In the genomic region with DNA sequence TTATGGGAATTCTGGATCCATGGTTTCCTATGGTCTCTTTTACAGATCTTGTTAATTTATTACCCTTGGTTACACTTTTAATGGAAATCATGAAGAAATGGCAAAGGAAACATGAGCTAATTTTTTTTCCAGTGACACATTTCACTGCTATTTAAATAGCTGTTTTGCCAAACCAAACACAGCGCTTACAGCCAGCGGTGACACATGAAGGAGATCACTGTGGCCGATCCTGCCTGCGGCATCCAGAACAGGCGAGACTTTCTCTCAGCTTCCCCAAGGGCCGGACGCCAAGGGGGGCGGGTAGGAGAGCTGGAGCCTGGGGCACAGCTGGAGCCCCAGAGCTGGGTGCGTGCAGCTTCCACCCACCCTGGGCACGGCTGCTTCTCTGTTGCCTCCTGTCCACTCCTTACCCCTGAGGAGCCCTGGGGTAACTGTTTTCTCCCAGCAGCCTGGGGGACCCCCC, we compare ENCODE assay signal across 8 cellular contexts.
DNase-seq lines count a peak whose midpoint lies in the region; ATAC-seq and TF ChIP-seq lines count a peak whose summit lies in the region.

No MANE protein-coding gene starts in this region.

- H3K4me1 ChIP-seq in rectal smooth muscle tissue (ENCODE audit: control insufficient read depth, insufficient read depth, low read length) (peaks cover 34% of the 10 kb centered on the region), neural progenitor cell (peaks cover 44% of the 10 kb centered on the region)

- ATAC-seq in Right ventricle myocardium inferior (peak; percentile 85), GM18907 (IDR thresholded peaks at IDR 0.05; ENCODE audit: unreplicated experiment) (no peak), GM18511 (IDR thresholded peaks at IDR 0.05; ENCODE audit: unreplicated experiment) (no peak)

- H3K27me3 ChIP-seq in rectal smooth muscle tissue (ENCODE audit: control insufficient read depth, insufficient read depth, low read length), result no peaks in the 10 kb centered on the region
- no peaks in the 10 kb centered on the region for H3K27me3 ChIP-seq in neural progenitor cell

- H3K9me3 ChIP-seq in neural progenitor cell (ENCODE audit: low read depth), result no peaks in the 10 kb centered on the region

- no peak overlapping the region for H3K4me3 Mint-ChIP-seq in neural progenitor cell

- H3K79me2 ChIP-seq in neural progenitor cell (ENCODE audit: low read depth), result no peaks in the 10 kb centered on the region

- no peaks in the 10 kb centered on the region for H3K36me3 Mint-ChIP-seq in neural progenitor cell

- H3K4me2 ChIP-seq in neural progenitor cell, result no peak overlapping the region

- H3K4me1 Mint-ChIP-seq in neural progenitor cell, result peaks cover 49% of the 10 kb centered on the region

- H3K27ac ChIP-seq in rectal smooth muscle tissue (ENCODE audit: low read depth, low read length) (peak overlapping the region; percentile 42), neural progenitor cell (no peak overlapping the region)

- H4K20me1 ChIP-seq in neural progenitor cell (ENCODE audit: low read depth), result no peaks in the 10 kb centered on the region

- no peaks in the 10 kb centered on the region for H3F3A ChIP-seq in neural progenitor cell (ENCODE audit: low read depth)

- H3K27ac Mint-ChIP-seq in neural progenitor cell, result no peak overlapping the region

- intact Hi-C loops in Right ventricle myocardium inferior (cut with DNase I), result no loop called here

- no peaks in the 10 kb centered on the region for H3K36me3 ChIP-seq in rectal smooth muscle tissue (ENCODE audit: control insufficient read depth, insufficient read depth, low read length)
- no peaks in the 10 kb centered on the region for H3K36me3 ChIP-seq in neural progenitor cell

- H3K27me3 Mint-ChIP-seq in neural progenitor cell (ENCODE audit: insufficient read depth, low read depth), result peaks cover 14% of the 10 kb centered on the region

- no peak overlapping the region for H3K9ac ChIP-seq in rectal smooth muscle tissue (ENCODE audit: low read length)
- H3K9ac ChIP-seq in neural progenitor cell, result no peak overlapping the region

- DNase-seq in Daoy (ENCODE audit: low read depth) (peak; percentile 97), T1000 (lab: John Stamatoyannopoulos, UW) (peak; percentile 44), Right ventricle myocardium inferior (ENCODE audit: missing footprints) (peak; percentile 92), NCI-H1417 (lab: John Stamatoyannopoulos, UW) (no peak), neural progenitor cell (ENCODE audit: low spot score) (no peak)

- TF ChIP-seq CTCF in neural progenitor cell (IDR thresholded peaks at IDR 0.05), result no peak

- H2AFZ ChIP-seq in neural progenitor cell (replicated peaks), result no peak overlapping the region

- no peaks in the 10 kb centered on the region for H3K9me3 Mint-ChIP-seq in neural progenitor cell

- H3K4me3 ChIP-seq in rectal smooth muscle tissue (ENCODE audit: low read length) (no peak overlapping the region), neural progenitor cell (no peak overlapping the region)

Comparison
In these comparisons a context has a peak if more than half of its experiments do, and no peak if none do; other contexts are left out.
1. DNase-seq: peak in Daoy (single experiment), T1000 (single experiment) and Right ventricle myocardium inferior (single experiment); none in NCI-H1417 (0 of 3) and neural progenitor cell (single experiment).